Comparison of ENCODE assay signal across 1 cellular context in the genomic region with DNA sequence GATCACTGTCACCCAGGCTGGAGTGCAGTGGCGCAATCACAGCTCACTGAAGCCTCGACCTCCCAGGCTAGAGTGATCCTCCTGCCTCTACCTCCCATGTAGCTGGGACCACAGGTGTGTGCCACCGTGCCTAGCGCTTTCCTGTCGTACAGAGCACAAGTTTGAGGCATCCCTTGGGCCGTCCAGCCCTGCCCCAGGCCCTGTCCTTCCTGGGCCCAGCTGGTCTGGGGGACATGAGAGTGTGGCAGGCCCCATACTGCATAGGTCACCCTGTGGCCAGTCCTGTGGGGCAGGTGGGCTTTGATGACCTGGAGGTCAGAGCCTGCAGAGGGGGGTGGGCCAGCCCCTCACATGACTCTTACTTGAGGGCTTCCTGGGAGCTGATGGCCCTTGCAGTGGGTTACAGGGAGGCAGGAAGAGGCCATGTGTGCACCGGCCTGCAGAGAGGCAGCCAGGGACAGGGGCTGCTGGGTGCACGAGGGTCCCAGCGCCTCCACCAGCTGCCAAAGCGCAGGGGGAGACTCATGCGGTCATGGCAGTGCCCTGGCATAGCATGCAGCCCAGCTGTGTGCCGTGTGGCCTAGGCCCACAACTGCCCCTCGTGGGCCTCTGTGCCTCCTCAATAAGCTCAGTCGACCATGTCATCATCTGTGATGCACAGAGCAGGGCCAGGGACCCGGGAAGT.
TF ChIP-seq lines count a peak whose summit lies in the region.

No MANE protein-coding gene starts in this region.

TF ChIP-seq in WTC11, 78 proteins besides CTCF, POLR2A, EP300 and RAD21 (continued from another document):
- TF ChIP-seq, protein P1, sequence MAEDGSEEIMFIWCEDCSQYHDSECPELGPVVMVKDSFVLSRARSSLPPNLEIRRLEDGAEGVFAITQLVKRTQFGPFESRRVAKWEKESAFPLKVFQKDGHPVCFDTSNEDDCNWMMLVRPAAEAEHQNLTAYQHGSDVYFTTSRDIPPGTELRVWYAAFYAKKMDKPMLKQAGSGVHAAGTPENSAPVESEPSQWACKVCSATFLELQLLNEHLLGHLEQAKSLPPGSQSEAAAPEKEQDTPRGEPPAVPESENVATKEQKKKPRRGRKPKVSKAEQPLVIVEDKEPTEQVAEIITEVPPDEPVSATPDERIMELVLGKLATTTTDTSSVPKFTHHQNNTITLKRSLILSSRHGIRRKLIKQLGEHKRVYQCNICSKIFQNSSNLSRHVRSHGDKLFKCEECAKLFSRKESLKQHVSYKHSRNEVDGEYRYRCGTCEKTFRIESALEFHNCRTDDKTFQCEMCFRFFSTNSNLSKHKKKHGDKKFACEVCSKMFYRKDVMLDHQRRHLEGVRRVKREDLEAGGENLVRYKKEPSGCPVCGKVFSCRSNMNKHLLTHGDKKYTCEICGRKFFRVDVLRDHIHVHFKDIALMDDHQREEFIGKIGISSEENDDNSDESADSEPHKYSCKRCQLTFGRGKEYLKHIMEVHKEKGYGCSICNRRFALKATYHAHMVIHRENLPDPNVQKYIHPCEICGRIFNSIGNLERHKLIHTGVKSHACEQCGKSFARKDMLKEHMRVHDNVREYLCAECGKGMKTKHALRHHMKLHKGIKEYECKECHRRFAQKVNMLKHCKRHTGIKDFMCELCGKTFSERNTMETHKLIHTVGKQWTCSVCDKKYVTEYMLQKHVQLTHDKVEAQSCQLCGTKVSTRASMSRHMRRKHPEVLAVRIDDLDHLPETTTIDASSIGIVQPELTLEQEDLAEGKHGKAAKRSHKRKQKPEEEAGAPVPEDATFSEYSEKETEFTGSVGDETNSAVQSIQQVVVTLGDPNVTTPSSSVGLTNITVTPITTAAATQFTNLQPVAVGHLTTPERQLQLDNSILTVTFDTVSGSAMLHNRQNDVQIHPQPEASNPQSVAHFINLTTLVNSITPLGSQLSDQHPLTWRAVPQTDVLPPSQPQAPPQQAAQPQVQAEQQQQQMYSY (CRISPR knock-in tag; IDR thresholded peaks at IDR 0.05) = 0 out of 2 replicates have a peak, but pooled peaks have one; percentile 10
TF ChIP-seq in WTC11: peak in this region for 2.
